In genomic region chrX:103344606-103345005, GRCh38 we compare ENCODE assay signal across 34 cellular contexts. TPM values are rescaled to one million over a fixed set of nuclear protein-coding genes. Genes with fewer than 3 reads are reported as not detected.
"Had no signal": no experiment of that assay in that cellular context is flagged by ENCODE, and none has a peak within 500 bp of the region (broad histone marks: within the 10 kb centered on the region; RNA-seq: fewer than 3 reads in every experiment).

No MANE protein-coding gene starts in this region.

- H3K27ac Mint-ChIP-seq: activated B cell treated with CpG ODN at 0.5 μM for 24 hours; activated CD4-positive, alpha-beta memory T cell treated with anti-CD3 and anti-CD28 coated beads for 36 hours; activated naive CD4-positive, alpha-beta T cell treated with anti-CD3 and anti-CD28 coated beads, Interleukin-2, amount 10 ng/mL, durations not matched to agents 7 days and 5 days; activated naive CD8-positive, alpha-beta T cell; activated naive CD8-positive, alpha-beta T cell treated with anti-CD3 and anti-CD28 coated beads, Interleukin-2, amount 50 U/mL, for 24 hours; brain had no signal

- H3K9me3 Mint-ChIP-seq: activated B cell treated with CpG ODN at 0.5 μM for 24 hours; activated CD4-positive, alpha-beta memory T cell treated with anti-CD3 and anti-CD28 coated beads for 36 hours; activated naive CD4-positive, alpha-beta T cell treated with anti-CD3 and anti-CD28 coated beads, Interleukin-2, amount 10 ng/mL, durations not matched to agents 7 days and 5 days; activated naive CD8-positive, alpha-beta T cell treated with anti-CD3 and anti-CD28 coated beads, Interleukin-2, amount 50 U/mL, for 24 hours; brain had no signal

- H3K4me3 Mint-ChIP-seq: activated B cell treated with CpG ODN at 0.5 μM for 24 hours; activated CD4-positive, alpha-beta memory T cell treated with anti-CD3 and anti-CD28 coated beads for 36 hours; activated naive CD4-positive, alpha-beta T cell treated with anti-CD3 and anti-CD28 coated beads, Interleukin-2, amount 10 ng/mL, durations not matched to agents 7 days and 5 days; activated naive CD8-positive, alpha-beta T cell; activated naive CD8-positive, alpha-beta T cell treated with anti-CD3 and anti-CD28 coated beads, Interleukin-2, amount 50 U/mL, for 24 hours; brain had no signal

- DNase-seq: activated B cell treated with CpG ODN at 0.5 μM for 24 hours; activated CD4-positive, alpha-beta memory T cell treated with anti-CD3 and anti-CD28 coated beads for 36 hours; activated CD4-positive, alpha-beta T cell treated with anti-CD3 and anti-CD28 coated beads for 4 hours; activated CD4-positive, alpha-beta T cell treated with anti-CD3 and anti-CD28 coated beads, Interleukin-2, amount 50 U/mL, for 1 hour; activated CD4-positive, CD25-positive, alpha-beta regulatory T cell treated with anti-CD3 and anti-CD28 coated beads, Interleukin-2, amount 50 U/mL, for 72 hours; activated CD8-positive, alpha-beta memory T cell treated with anti-CD3 and anti-CD28 coated beads, Interleukin-2, amount 50 U/mL, for 48 hours; activated effector memory CD4-positive, alpha-beta T cell treated with Interleukin-2 at 50 U/mL for 16 hours; activated naive CD4-positive, alpha-beta T cell treated with anti-CD3 and anti-CD28 coated beads, Interleukin-2, amount 10 ng/mL, durations not matched to agents 7 days and 5 days; activated naive CD8-positive, alpha-beta T cell treated with anti-CD3 and anti-CD28 coated beads, Interleukin-2, amount 50 U/mL, for 24 hours; activated T-cell treated with anti-CD3 and anti-CD28 coated beads, Interleukin-2, amount 50 U/mL, for 48 hours; anterior cingulate cortex; caudate nucleus; cerebellar nuclear complex; Kasumi-1; KG1; MM.1S; MV-4-11; NCI-H1092 treated with DMSO at 0.1 percent for 48 hours; NCI-H1417; NCI-H146; NCI-H1930; NCI-H2081 treated with DMSO at 0.1 percent for 48 hours; NCI-H226; NCI-H446 treated with DMSO at 0.1 percent for 48 hours; NCI-H524; NCI-H69; Right ventricle myocardium superior; T1000 had no signal

- H3K27me3 Mint-ChIP-seq: activated naive CD8-positive, alpha-beta T cell had no signal

- ATAC-seq: activated naive CD8-positive, alpha-beta T cell treated with anti-CD3 and anti-CD28 coated beads, Interleukin-2, amount 50 U/mL, for 24 hours had no signal

- H3K4me3 ChIP-seq: SK-N-MC had no signal

- H3K36me3 Mint-ChIP-seq: activated CD4-positive, alpha-beta memory T cell treated with anti-CD3 and anti-CD28 coated beads for 36 hours; activated naive CD4-positive, alpha-beta T cell treated with anti-CD3 and anti-CD28 coated beads, Interleukin-2, amount 10 ng/mL, durations not matched to agents 7 days and 5 days; activated naive CD8-positive, alpha-beta T cell; brain had no signal

- H3K27ac ChIP-seq: SK-N-MC, VCaP had no signal

- H3K4me1 Mint-ChIP-seq: activated B cell treated with CpG ODN at 0.5 μM for 24 hours; activated naive CD8-positive, alpha-beta T cell treated with anti-CD3 and anti-CD28 coated beads, Interleukin-2, amount 50 U/mL, for 24 hours; brain had no signal

RNA-seq across cellular contexts. Expression of gene TCEAL7, which starts 14.6 kb away (rescaled TPM):
- total RNA-seq: activated B cell treated with CpG ODN at 0.5 μM for 24 hours; activated CD4-positive, alpha-beta memory T cell treated with anti-CD3 and anti-CD28 coated beads for 36 hours; T-helper 1 cell treated with Interleukin-12 subunit alpha and Interleukin-12 subunit beta and Interleukin-4 antibody, amounts not matched to agents 30 ng/mL and 1 ng/mL, for 36 hours; T-helper 2 cell treated with Interferon-gamma antibody and Interleukin-4, amounts not matched to agents 100 ng/mL and 5 ng/mL, for 36 hours had no signal
